In the genomic region with DNA sequence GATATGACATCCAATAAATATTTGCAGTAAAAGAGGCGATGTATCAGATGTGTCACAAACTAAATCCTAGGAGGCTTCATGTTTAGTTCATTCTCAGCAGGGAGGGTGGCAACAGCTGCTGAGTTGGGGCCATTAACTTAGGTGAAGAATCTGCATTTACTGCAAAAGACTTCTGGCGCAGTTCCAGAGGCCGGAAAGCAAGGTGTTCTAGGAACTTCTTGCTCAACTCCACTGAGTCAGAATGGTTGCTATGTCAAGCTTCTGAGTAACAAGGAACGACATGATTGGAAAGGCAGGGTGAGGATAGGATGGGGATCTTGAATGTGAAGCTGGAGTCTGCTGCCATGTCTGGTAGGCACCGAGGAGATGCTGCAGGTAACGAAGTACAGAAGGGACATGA, we compare ENCODE assay signal across 1 cellular context.
TF ChIP-seq lines count a peak whose summit lies in the region.

No MANE protein-coding gene starts in this region.

TF ChIP-seq in WTC11, 78 proteins besides CTCF, POLR2A, EP300 and RAD21 (continued from another document):
- TF ChIP-seq, protein P1, sequence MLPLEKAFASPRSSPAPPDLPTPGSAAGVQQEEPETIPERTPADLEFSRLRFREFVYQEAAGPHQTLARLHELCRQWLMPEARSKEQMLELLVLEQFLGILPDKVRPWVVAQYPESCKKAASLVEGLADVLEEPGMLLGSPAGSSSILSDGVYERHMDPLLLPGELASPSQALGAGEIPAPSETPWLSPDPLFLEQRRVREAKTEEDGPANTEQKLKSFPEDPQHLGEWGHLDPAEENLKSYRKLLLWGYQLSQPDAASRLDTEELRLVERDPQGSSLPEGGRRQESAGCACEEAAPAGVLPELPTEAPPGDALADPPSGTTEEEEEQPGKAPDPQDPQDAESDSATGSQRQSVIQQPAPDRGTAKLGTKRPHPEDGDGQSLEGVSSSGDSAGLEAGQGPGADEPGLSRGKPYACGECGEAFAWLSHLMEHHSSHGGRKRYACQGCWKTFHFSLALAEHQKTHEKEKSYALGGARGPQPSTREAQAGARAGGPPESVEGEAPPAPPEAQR (CRISPR knock-in tag; IDR thresholded peaks at IDR 0.05) = no peak
- TF ChIP-seq, protein P2, sequence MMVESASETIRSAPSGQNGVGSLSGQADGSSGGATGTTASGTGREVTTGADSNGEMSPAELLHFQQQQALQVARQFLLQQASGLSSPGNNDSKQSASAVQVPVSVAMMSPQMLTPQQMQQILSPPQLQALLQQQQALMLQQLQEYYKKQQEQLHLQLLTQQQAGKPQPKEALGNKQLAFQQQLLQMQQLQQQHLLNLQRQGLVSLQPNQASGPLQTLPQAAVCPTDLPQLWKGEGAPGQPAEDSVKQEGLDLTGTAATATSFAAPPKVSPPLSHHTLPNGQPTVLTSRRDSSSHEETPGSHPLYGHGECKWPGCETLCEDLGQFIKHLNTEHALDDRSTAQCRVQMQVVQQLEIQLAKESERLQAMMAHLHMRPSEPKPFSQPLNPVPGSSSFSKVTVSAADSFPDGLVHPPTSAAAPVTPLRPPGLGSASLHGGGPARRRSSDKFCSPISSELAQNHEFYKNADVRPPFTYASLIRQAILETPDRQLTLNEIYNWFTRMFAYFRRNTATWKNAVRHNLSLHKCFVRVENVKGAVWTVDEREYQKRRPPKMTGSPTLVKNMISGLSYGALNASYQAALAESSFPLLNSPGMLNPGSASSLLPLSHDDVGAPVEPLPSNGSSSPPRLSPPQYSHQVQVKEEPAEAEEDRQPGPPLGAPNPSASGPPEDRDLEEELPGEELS (CRISPR knock-in tag; IDR thresholded peaks at IDR 0.05) = no peak
- TF ChIP-seq, protein P3, sequence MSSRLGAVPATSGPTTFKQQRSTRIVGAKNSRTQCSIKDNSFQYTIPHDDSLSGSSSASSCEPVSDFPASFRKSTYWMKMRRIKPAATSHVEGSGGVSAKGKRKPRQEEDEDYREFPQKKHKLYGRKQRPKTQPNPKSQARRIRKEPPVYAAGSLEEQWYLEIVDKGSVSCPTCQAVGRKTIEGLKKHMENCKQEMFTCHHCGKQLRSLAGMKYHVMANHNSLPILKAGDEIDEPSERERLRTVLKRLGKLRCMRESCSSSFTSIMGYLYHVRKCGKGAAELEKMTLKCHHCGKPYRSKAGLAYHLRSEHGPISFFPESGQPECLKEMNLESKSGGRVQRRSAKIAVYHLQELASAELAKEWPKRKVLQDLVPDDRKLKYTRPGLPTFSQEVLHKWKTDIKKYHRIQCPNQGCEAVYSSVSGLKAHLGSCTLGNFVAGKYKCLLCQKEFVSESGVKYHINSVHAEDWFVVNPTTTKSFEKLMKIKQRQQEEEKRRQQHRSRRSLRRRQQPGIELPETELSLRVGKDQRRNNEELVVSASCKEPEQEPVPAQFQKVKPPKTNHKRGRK (CRISPR knock-in tag; IDR thresholded peaks at IDR 0.05; ENCODE audit: borderline replicate concordance) = no peak
- TF ChIP-seq RORB (CRISPR knock-in tag; IDR thresholded peaks at IDR 0.05) = no peak
- TF ChIP-seq SMAD3 (CRISPR knock-in tag; IDR thresholded peaks at IDR 0.05; ENCODE audit: borderline replicate concordance) = no peak
- TF ChIP-seq ZNF138 (CRISPR knock-in tag; conservative IDR thresholded peaks at IDR 0.05) = no peak
- TF ChIP-seq HMGA2 (CRISPR knock-in tag; IDR thresholded peaks at IDR 0.05) = no peak
- TF ChIP-seq NR2C2 (CRISPR knock-in tag; IDR thresholded peaks at IDR 0.05) = no peak
- TF ChIP-seq SMAD4 (CRISPR knock-in tag; IDR thresholded peaks at IDR 0.05) = no peak
- no peak for TF ChIP-seq NFATC4 (CRISPR knock-in tag; IDR thresholded peaks at IDR 0.05)
- no peak for TF ChIP-seq FOXP1 (CRISPR knock-in tag; IDR thresholded peaks at IDR 0.05; ENCODE audit: borderline replicate concordance)
- TF ChIP-seq, protein P4, sequence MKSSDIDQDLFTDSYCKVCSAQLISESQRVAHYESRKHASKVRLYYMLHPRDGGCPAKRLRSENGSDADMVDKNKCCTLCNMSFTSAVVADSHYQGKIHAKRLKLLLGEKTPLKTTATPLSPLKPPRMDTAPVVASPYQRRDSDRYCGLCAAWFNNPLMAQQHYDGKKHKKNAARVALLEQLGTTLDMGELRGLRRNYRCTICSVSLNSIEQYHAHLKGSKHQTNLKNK (CRISPR knock-in tag; IDR thresholded peaks at IDR 0.05) = no peak
- TF ChIP-seq, protein P5, sequence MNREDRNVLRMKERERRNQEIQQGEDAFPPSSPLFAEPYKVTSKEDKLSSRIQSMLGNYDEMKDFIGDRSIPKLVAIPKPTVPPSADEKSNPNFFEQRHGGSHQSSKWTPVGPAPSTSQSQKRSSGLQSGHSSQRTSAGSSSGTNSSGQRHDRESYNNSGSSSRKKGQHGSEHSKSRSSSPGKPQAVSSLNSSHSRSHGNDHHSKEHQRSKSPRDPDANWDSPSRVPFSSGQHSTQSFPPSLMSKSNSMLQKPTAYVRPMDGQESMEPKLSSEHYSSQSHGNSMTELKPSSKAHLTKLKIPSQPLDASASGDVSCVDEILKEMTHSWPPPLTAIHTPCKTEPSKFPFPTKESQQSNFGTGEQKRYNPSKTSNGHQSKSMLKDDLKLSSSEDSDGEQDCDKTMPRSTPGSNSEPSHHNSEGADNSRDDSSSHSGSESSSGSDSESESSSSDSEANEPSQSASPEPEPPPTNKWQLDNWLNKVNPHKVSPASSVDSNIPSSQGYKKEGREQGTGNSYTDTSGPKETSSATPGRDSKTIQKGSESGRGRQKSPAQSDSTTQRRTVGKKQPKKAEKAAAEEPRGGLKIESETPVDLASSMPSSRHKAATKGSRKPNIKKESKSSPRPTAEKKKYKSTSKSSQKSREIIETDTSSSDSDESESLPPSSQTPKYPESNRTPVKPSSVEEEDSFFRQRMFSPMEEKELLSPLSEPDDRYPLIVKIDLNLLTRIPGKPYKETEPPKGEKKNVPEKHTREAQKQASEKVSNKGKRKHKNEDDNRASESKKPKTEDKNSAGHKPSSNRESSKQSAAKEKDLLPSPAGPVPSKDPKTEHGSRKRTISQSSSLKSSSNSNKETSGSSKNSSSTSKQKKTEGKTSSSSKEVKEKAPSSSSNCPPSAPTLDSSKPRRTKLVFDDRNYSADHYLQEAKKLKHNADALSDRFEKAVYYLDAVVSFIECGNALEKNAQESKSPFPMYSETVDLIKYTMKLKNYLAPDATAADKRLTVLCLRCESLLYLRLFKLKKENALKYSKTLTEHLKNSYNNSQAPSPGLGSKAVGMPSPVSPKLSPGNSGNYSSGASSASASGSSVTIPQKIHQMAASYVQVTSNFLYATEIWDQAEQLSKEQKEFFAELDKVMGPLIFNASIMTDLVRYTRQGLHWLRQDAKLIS (CRISPR knock-in tag; IDR thresholded peaks at IDR 0.05; ENCODE audit: borderline replicate concordance) = no peak
